In the genomic region with DNA sequence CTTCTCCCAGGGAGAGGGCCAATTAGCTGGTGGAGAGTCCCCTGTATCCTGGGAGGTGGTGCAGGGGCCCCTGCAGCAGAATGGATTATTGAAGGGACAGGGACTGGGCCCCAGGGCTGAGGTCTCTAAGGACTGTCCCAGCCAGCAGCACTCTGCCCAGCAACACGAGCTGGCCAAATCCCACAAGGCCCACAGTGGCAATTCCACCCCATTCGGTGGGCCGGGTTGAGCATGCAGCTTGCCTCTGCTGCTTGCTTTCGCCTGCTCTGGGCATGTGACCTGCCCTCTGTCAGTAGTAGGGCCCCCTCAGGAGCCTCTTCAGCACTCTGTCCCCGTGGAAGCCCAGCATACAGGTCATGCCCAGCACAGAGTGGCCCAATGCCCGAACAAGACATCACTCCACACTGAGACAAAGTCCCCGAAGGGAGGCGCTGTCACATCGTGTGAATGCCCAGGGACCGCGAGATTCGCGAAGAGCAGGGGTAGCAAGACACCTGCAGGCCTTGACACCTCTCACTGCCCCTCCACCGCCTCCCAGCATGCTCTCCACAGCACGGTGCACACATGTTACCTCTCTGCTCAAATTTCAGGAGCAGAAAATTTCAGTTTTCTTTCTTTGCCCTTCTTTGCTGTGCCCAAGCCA, we compare ENCODE assay signal across 13 cellular contexts.
DNase-seq lines count a peak whose midpoint lies in the region; ATAC-seq and TF ChIP-seq lines count a peak whose summit lies in the region.
"Had no signal": no experiment of that assay in that cellular context is flagged by ENCODE, and none has a peak within 500 bp of the region (broad histone marks: within the 10 kb centered on the region; RNA-seq: fewer than 3 reads in every experiment).

No MANE protein-coding gene starts in this region.

- TF ChIP-seq EP300 in esophagus muscularis mucosa (IDR thresholded peaks at IDR 0.05) (no peak), upper lobe of left lung (IDR thresholded peaks at IDR 0.05) (no peak)

- no peak for TF ChIP-seq CTCF in left ventricle myocardium inferior (IDR thresholded peaks at IDR 0.05; ENCODE audit: borderline replicate concordance)
- no peak for TF ChIP-seq CTCF in esophagus muscularis mucosa (IDR thresholded peaks at IDR 0.05)
- TF ChIP-seq CTCF in upper lobe of left lung (IDR thresholded peaks at IDR 0.05): no peak
- TF ChIP-seq CTCF in prostate gland (IDR thresholded peaks at IDR 0.05): no peak

- H3K4me1 ChIP-seq in left ventricle myocardium inferior (no peaks in the 10 kb centered on the region), esophagus muscularis mucosa (peaks cover 0 to 5% (median 4%) of the 10 kb centered on the region in 4 donors), upper lobe of left lung (peaks cover 0 to 7% (median 5%) of the 10 kb centered on the region in 4 donors), prostate gland (replicated peaks) (no peaks in the 10 kb centered on the region)

- TF ChIP-seq POLR2A in esophagus muscularis mucosa (IDR thresholded peaks at IDR 0.05; ENCODE audit: low read depth) (no peak), upper lobe of left lung (IDR thresholded peaks at IDR 0.05) (no peak), prostate gland (IDR thresholded peaks at IDR 0.05) (no peak)

- peak; percentile 41 for DNase-seq in cardiac septum (ENCODE audit: low spot score)
- no peak for DNase-seq in left ventricle myocardium inferior
- DNase-seq in NCI-H345 (lab: John Stamatoyannopoulos, UW): peak; percentile 64
- DNase-seq in esophagus muscularis mucosa (ENCODE audit: extremely low spot score): peak; percentile 82
- DNase-seq in upper lobe of left lung: no peak
- no peak for DNase-seq in prostate gland (ENCODE audit: low spot score)
- DNase-seq in putamen (ENCODE audit: low spot score): no peak
- DNase-seq: activated CD8-positive, alpha-beta memory T cell treated with anti-CD3 and anti-CD28 coated beads for 24 hours; effector CD4-positive, alpha-beta T cell; HFFc6; mesenchymal stem cell had no signal

- H3K27me3 ChIP-seq in left ventricle myocardium inferior (ENCODE audit: low read depth): peaks cover 24% of the 10 kb centered on the region
- H3K27me3 ChIP-seq in esophagus muscularis mucosa: no peaks in the 10 kb centered on the region
- H3K27me3 ChIP-seq in upper lobe of left lung: no peaks in the 10 kb centered on the region
- H3K27me3 ChIP-seq in prostate gland (replicated peaks; ENCODE audit: insufficient read depth): no peaks in the 10 kb centered on the region

- 79% methylated on average over 15 of the region's 15 CpGs for WGBS in esophagus muscularis mucosa
- 73 to 79% methylated on average over 3 to 15 of the region's 15 CpGs for WGBS in upper lobe of left lung, 2 donors
- WGBS in prostate gland: 86% methylated on average over 15 of the region's 15 CpGs

- ATAC-seq in upper lobe of left lung (ENCODE audit: low FRiP score in 2 of 2) (no peak), GM21825 (IDR thresholded peaks at IDR 0.05; ENCODE audit: unreplicated experiment) (no peak)
- ATAC-seq: SK-N-SH treated with all-trans-retinoic acid at 6 μM for 48 hours had no signal

- H3K4me3 ChIP-seq in left ventricle myocardium inferior (no peak overlapping the region), esophagus muscularis mucosa (no peak overlapping the region), upper lobe of left lung (no peak overlapping the region), prostate gland (no peak overlapping the region)

- intact Hi-C loops in cardiac septum (cut with DNase I): no loop called here
- intact Hi-C loops in left ventricle myocardium inferior (cut with micrococcal nuclease): no loop called here
- intact Hi-C loops in esophagus muscularis mucosa (cut with DNase I): no loop called here
- intact Hi-C loops in prostate gland (cut with DNase I): no loop called here

- H3K9me3 ChIP-seq in left ventricle myocardium inferior (replicated peaks): no peaks in the 10 kb centered on the region
- no peaks in the 10 kb centered on the region for H3K9me3 ChIP-seq in esophagus muscularis mucosa
- no peaks in the 10 kb centered on the region for H3K9me3 ChIP-seq in upper lobe of left lung
- no peaks in the 10 kb centered on the region for H3K9me3 ChIP-seq in prostate gland

- H3K27ac ChIP-seq in left ventricle myocardium inferior (replicated peaks) (no peak overlapping the region), esophagus muscularis mucosa (replicated peaks in 1 of 4) (no peak overlapping the region), upper lobe of left lung (peak overlapping the region in 3 of 4 donors; percentile 44 to 88 (median 69)), prostate gland (no peak overlapping the region)

- H3K36me3 ChIP-seq in left ventricle myocardium inferior (no peaks in the 10 kb centered on the region), esophagus muscularis mucosa (no peaks in the 10 kb centered on the region), upper lobe of left lung (no peaks in the 10 kb centered on the region), prostate gland (no peaks in the 10 kb centered on the region)

Comparison
In these comparisons a context has a peak if more than half of its experiments do, and no peak if none do; other contexts are left out.
1. DNase-seq: peak in cardiac septum (single experiment), NCI-H345 (single experiment) and esophagus muscularis mucosa (single experiment); none in left ventricle myocardium inferior (single experiment), upper lobe of left lung (0 of 2), prostate gland (single experiment) and putamen (single experiment).
2. H3K27ac ChIP-seq: peak in upper lobe of left lung (3 of 4); none in left ventricle myocardium inferior (single experiment), esophagus muscularis mucosa (0 of 4) and prostate gland (0 of 2).